Comparison of ENCODE assay signal across 1 cellular context in the genomic region with DNA sequence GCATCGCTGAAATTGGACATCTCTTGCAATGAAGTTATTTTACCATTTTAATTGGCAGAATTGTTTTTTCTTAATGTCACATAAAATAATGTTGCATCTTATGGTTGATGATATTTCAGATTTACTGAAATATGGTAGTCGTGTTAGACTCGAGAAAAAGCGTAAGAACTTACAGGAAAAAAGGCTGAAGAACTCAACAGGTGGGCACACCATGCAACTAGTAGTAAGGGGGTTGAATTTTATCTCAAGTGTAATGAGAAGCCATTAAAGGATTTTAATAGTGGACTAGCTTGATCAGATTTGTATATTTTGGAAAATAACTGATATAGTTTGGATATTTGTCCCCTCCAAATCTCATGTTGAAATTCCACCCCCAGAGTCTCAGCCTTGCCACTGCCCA.
"Had no signal": no experiment of that assay in that cellular context is flagged by ENCODE, and none has a peak within 500 bp of the region (broad histone marks: within the 10 kb centered on the region; RNA-seq: fewer than 3 reads in every experiment).

No MANE protein-coding gene starts in this region.

- H3K9me3 ChIP-seq: MG63 had no signal

- H3K4me3 ChIP-seq: MG63 had no signal

- H3K36me3 ChIP-seq: MG63 had no signal
